8 cellular contexts compared by ENCODE assay signal in genomic region chr12:26298785-26299621, GRCh38.
DNase-seq lines count a peak whose midpoint lies in the region; ATAC-seq and TF ChIP-seq lines count a peak whose summit lies in the region.

No MANE protein-coding gene starts in this region.

- TF ChIP-seq CTCF in fibroblast of villous mesenchyme (IDR thresholded peaks at IDR 0.05; ENCODE audit: insufficient read depth, low read depth, low read length), result peak; percentile 44

- peak; percentile 91 for DNase-seq in ELR (ENCODE audit: low read depth)
- peak; percentile 51 for DNase-seq in T1000 (lab: John Stamatoyannopoulos, UW)
- peak; percentile 86 for DNase-seq in fibroblast of villous mesenchyme (ENCODE audit: low read depth)
- DNase-seq in renal cortical epithelial cell (ENCODE audit: low read depth), result peak; percentile 95
- no peak for DNase-seq in iPS-NIHi11 (ENCODE audit: low spot score)
- no peak for DNase-seq in G401 (ENCODE audit: low spot score)

- ATAC-seq in GM21515 (IDR thresholded peaks at IDR 0.05; ENCODE audit: unreplicated experiment), result peak; percentile 98
- ATAC-seq in HG03571 (IDR thresholded peaks at IDR 0.05; ENCODE audit: unreplicated experiment), result peak; percentile 99

- in situ Hi-C loops in G401 (cut with HindIII; ENCODE audit: low sequenced_read_pairs), result no loop called here

- H3K4me3 ChIP-seq in fibroblast of villous mesenchyme (ENCODE audit: low read depth, low read length), result peak overlapping the region; percentile 40

Comparison
In these comparisons a context has a peak if more than half of its experiments do, and no peak if none do; other contexts are left out.
1. DNase-seq: peak in ELR (single experiment), T1000 (single experiment), fibroblast of villous mesenchyme (single experiment) and renal cortical epithelial cell (single experiment); none in iPS-NIHi11 (single experiment) and G401 (single experiment).